Comparison of ENCODE assay signal across 9 cellular contexts in the genomic region with DNA sequence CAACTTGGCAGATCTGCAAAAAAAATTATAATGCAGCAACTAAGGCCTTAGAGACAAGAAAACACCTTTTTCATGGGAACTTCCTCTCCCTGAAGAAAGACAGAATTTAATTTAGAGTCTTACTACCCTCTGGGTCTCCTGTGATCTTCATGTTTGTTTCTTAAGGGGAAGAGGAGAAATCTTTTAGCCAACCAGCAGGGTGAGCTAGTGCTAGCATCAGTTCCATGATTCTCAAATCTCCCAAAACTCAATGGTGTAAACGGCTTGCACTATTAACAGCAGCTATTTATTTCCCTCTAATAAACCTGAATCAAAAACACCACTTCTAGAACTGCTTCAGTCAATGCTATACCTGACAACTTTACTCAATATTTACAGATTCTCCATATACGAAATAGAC. TPM values are rescaled to one million over a fixed set of nuclear protein-coding genes. Genes with fewer than 3 reads are reported as not detected.
DNase-seq lines count a peak whose midpoint lies in the region; ATAC-seq and TF ChIP-seq lines count a peak whose summit lies in the region.
"Had no signal": no experiment of that assay in that cellular context is flagged by ENCODE, and none has a peak within 500 bp of the region (broad histone marks: within the 10 kb centered on the region; RNA-seq: fewer than 3 reads in every experiment).

No MANE protein-coding gene starts in this region.

- no peak for ATAC-seq in heart left ventricle

- no peak for TF ChIP-seq EP300 in esophagus muscularis mucosa (IDR thresholded peaks at IDR 0.05)

- no peak for DNase-seq in heart left ventricle
- DNase-seq in right atrium auricular region (ENCODE audit: low spot score), result no peak
- no peak for DNase-seq in Peyer's patch
- DNase-seq in esophagus muscularis mucosa (ENCODE audit: extremely low spot score), result no peak
- DNase-seq in tibial artery, result no peak
- DNase-seq in NCI-H1092 treated with DMSO at 0.1 percent for 48 hours (lab: John Stamatoyannopoulos, UW), result no peak
- DNase-seq in NCI-H146 treated with DMSO at 0.1 percent for 48 hours (lab: John Stamatoyannopoulos, UW; ENCODE audit: unreplicated experiment), result no peak
- no peak for DNase-seq in activated gamma-delta T cell treated with Interleukin-2 at 50 U/mL for 16 hours
- DNase-seq: NCI-H524 had no signal

- H3K4me3 ChIP-seq in heart left ventricle, result no peak overlapping the region
- H3K4me3 ChIP-seq in right atrium auricular region, result no peak overlapping the region
- no peak overlapping the region for H3K4me3 ChIP-seq in Peyer's patch
- H3K4me3 ChIP-seq in esophagus muscularis mucosa, result no peak overlapping the region
- no peak overlapping the region for H3K4me3 ChIP-seq in tibial artery

- TF ChIP-seq POLR2A in heart left ventricle (IDR thresholded peaks at IDR 0.05), result no peak
- no peak for TF ChIP-seq POLR2A in Peyer's patch (IDR thresholded peaks at IDR 0.05)
- no peak for TF ChIP-seq POLR2A in esophagus muscularis mucosa (IDR thresholded peaks at IDR 0.05; ENCODE audit: low read depth)

- 54 to 64% (median 59%) methylated on average over 2 of the region's 2 CpGs for WGBS in heart left ventricle, 4 donors
- 50% methylated on average over 2 of the region's 2 CpGs for WGBS in esophagus muscularis mucosa

- H3K27me3 ChIP-seq in heart left ventricle (no peaks in the 10 kb centered on the region), right atrium auricular region (no peaks in the 10 kb centered on the region), Peyer's patch (no peaks in the 10 kb centered on the region), esophagus muscularis mucosa (no peaks in the 10 kb centered on the region), tibial artery (no peaks in the 10 kb centered on the region)

- TF ChIP-seq CTCF in heart left ventricle (IDR thresholded peaks at IDR 0.05) (peak in 8 of 12 donors; percentile 9 to 45 (median 27)), right atrium auricular region (IDR thresholded peaks at IDR 0.05) (peak in 1 of 2 donors; percentile 50), Peyer's patch (IDR thresholded peaks at IDR 0.05) (peak in 5 of 6 experiments; percentile 14 to 45 (median 28)), esophagus muscularis mucosa (IDR thresholded peaks at IDR 0.05) (peak; percentile 17 to 46 (median 28)), tibial artery (IDR thresholded peaks at IDR 0.05) (peak; percentile 23)

- H3K36me3 ChIP-seq in heart left ventricle (peaks cover 0 to 11% (median 0%) of the 10 kb centered on the region in 9 donors), right atrium auricular region (peaks cover 3% of the 10 kb centered on the region), Peyer's patch (no peaks in the 10 kb centered on the region), esophagus muscularis mucosa (no peaks in the 10 kb centered on the region), tibial artery (no peaks in the 10 kb centered on the region)

- H3K27ac ChIP-seq in heart left ventricle (no peak overlapping the region), right atrium auricular region (no peak overlapping the region), Peyer's patch (no peak overlapping the region), esophagus muscularis mucosa (replicated peaks in 1 of 4) (peak overlapping the region in 1 of 4 donors; percentile 5), tibial artery (no peak overlapping the region)

- H3K4me1 ChIP-seq in heart left ventricle (peaks cover 2 to 81% (median 53%) of the 10 kb centered on the region in 12 donors), right atrium auricular region (peaks cover 0 to 64% of the 10 kb centered on the region in 2 donors), Peyer's patch (peaks cover 0 to 42% (median 11%) of the 10 kb centered on the region in 4 donors), esophagus muscularis mucosa (peaks cover 36 to 78% (median 76%) of the 10 kb centered on the region in 4 donors), tibial artery (peaks cover 0 to 64% (median 19%) of the 10 kb centered on the region in 4 donors)

- no peaks in the 10 kb centered on the region for H3K9me3 ChIP-seq in heart left ventricle
- H3K9me3 ChIP-seq in right atrium auricular region, result no peaks in the 10 kb centered on the region
- no peaks in the 10 kb centered on the region for H3K9me3 ChIP-seq in Peyer's patch
- H3K9me3 ChIP-seq in esophagus muscularis mucosa, result no peaks in the 10 kb centered on the region
- no peaks in the 10 kb centered on the region for H3K9me3 ChIP-seq in tibial artery

- intact Hi-C loops in heart left ventricle (cut with DNase I) (loop anchor here in 2 of 10 donors (5.0 kb wide), 1 partner anchor 166 kb away; no protein-coding TSS in a partner anchor), esophagus muscularis mucosa (cut with DNase I) (loop anchor here (10.0 kb wide), 1 partner anchor 163 kb away; no protein-coding TSS in a partner anchor), tibial artery (cut with DNase I; ENCODE audit: low total_unique reads) (no loop called here)

RNA-seq across cellular contexts. Expression of gene ZNF644, which starts 3.8 kb away (rescaled TPM):
- total RNA-seq in heart left ventricle, result 10 to 100 TPM; 23.1 to 46.6 (median 33.9) TPM
- polyA plus RNA-seq in heart left ventricle, result 10 to 100 TPM; 15.2 to 16.2 TPM
- total RNA-seq in right atrium auricular region, result 10 to 100 TPM; 24.9 to 34.4 TPM
- 100 to 1,000 TPM in 1 of 4 donors, 10 to 100 TPM in 3; 46.5 to 111 (median 62.4) TPM for total RNA-seq in Peyer's patch
- 10 to 100 TPM; 44.8 to 64.8 (median 45.2) TPM for total RNA-seq in esophagus muscularis mucosa
